1 cellular context compared by ENCODE assay signal in the genomic region with DNA sequence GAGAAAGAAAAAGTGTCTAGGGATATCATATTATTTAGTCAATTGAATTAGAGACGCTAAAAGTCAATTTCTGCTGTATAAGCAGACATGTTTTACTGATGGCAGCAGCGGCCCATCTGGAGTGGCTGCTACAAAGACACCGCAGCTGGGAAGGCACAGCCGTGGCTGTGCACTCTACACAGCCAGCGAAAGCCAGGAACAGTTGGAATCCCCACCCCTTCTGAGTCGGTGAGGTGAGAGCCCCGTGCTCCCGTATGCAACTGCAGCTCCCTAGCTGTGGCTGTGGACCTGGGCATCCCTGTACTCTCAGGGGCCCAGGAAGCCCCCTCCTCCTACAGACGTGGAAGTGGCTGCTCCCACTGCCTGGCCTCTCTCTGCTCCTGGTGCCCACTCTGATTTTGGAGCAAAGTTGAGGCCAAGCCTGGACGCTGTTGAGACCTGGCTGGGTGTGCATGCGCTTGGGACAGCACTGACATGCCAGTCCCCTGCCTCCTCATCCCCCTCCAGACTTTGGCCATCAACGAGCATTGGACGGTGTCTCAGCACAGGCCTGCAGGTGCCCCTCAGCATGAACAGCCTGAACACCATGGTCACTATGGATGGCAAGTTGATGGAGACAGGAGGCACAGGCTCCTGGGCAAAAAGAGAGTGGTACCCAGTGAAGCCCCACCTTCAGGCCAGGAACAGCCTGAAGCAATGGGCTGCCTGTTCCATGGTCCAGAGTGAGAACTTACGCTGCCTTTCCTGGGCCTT.
A peak's percentile ranks its signal among the peaks of the same experiment; 100 is the strongest.
TF ChIP-seq lines count a peak whose summit lies in the region.

No MANE protein-coding gene starts in this region.

TF ChIP-seq in K562, 482 proteins besides CTCF, POLR2A, EP300 and RAD21 (continued from another document):
- TF ChIP-seq, protein P1, sequence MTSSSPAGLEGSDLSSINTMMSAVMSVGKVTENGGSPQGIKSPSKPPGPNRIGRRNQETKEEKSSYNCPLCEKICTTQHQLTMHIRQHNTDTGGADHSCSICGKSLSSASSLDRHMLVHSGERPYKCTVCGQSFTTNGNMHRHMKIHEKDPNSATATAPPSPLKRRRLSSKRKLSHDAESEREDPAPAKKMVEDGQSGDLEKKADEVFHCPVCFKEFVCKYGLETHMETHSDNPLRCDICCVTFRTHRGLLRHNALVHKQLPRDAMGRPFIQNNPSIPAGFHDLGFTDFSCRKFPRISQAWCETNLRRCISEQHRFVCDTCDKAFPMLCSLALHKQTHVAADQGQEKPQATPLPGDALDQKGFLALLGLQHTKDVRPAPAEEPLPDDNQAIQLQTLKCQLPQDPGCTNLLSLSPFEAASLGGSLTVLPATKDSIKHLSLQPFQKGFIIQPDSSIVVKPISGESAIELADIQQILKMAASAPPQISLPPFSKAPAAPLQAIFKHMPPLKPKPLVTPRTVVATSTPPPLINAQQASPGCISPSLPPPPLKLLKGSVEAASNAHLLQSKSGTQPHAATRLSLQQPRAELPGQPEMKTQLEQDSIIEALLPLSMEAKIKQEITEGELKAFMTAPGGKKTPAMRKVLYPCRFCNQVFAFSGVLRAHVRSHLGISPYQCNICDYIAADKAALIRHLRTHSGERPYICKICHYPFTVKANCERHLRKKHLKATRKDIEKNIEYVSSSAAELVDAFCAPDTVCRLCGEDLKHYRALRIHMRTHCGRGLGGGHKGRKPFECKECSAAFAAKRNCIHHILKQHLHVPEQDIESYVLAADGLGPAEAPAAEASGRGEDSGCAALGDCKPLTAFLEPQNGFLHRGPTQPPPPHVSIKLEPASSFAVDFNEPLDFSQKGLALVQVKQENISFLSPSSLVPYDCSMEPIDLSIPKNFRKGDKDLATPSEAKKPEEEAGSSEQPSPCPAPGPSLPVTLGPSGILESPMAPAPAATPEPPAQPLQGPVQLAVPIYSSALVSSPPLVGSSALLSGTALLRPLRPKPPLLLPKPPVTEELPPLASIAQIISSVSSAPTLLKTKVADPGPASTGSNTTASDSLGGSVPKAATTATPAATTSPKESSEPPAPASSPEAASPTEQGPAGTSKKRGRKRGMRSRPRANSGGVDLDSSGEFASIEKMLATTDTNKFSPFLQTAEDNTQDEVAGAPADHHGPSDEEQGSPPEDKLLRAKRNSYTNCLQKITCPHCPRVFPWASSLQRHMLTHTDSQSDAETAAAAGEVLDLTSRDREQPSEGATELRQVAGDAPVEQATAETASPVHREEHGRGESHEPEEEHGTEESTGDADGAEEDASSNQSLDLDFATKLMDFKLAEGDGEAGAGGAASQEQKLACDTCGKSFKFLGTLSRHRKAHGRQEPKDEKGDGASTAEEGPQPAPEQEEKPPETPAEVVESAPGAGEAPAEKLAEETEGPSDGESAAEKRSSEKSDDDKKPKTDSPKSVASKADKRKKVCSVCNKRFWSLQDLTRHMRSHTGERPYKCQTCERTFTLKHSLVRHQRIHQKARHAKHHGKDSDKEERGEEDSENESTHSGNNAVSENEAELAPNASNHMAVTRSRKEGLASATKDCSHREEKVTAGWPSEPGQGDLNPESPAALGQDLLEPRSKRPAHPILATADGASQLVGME (CRISPR knock-in tag; IDR thresholded peaks at IDR 0.05): no peak
- TF ChIP-seq ZNF695 (CRISPR knock-in tag; IDR thresholded peaks at IDR 0.05) (no peak), SETDB1 (IDR thresholded peaks at IDR 0.05; ENCODE audit: low read length) (peak; percentile 76), ZNF184 (CRISPR knock-in tag; IDR thresholded peaks at IDR 0.05) (peak; percentile 60; the same call in 1 of the 2 replicates), CBX3 (IDR thresholded peaks at IDR 0.05; ENCODE audit: borderline replicate concordance in 1 of 2, low read length in 2 of 2) (peak in 1 of 2 experiments; percentile 83; a peak in 1 of 3 replicates), BRCA1 (IDR thresholded peaks at IDR 0.05) (no peak), BRCA1 (CRISPR knock-in tag; IDR thresholded peaks at IDR 0.05) (0 out of 2 replicates have a peak, but pooled peaks have one; percentile 71)
- TF ChIP-seq, protein P2, sequence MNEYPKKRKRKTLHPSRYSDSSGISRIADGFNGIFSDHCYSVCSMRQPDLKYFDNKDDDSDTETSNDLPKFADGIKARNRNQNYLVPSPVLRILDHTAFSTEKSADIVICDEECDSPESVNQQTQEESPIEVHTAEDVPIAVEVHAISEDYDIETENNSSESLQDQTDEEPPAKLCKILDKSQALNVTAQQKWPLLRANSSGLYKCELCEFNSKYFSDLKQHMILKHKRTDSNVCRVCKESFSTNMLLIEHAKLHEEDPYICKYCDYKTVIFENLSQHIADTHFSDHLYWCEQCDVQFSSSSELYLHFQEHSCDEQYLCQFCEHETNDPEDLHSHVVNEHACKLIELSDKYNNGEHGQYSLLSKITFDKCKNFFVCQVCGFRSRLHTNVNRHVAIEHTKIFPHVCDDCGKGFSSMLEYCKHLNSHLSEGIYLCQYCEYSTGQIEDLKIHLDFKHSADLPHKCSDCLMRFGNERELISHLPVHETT (CRISPR knock-in tag; conservative IDR thresholded peaks at IDR 0.05 in 1 of 2, IDR thresholded peaks at IDR 0.05 in 1 of 2): 0 out of 4 replicates have a peak, but pooled peaks of 1 of the 2 experiments have one; percentile 44
TF ChIP-seq in K562: peak in this region for 7.
